In genomic region chr12:65642006-65642695, GRCh38 we compare ENCODE assay signal across 19 cellular contexts.
"Had no signal": no experiment of that assay in that cellular context is flagged by ENCODE, and none has a peak within 500 bp of the region (broad histone marks: within the 10 kb centered on the region; RNA-seq: fewer than 3 reads in every experiment).

No MANE protein-coding gene starts in this region.

- H3K4me3 Mint-ChIP-seq: activated CD4-positive, alpha-beta T cell treated with anti-CD3 and anti-CD28 coated beads, Interleukin-2, amount 10 ng/mL, durations not matched to agents 7 days and 5 days; activated naive CD8-positive, alpha-beta T cell treated with anti-CD3 and anti-CD28 coated beads, Interleukin-2, amount 10 ng/mL, durations not matched to agents 7 days and 5 days; activated T-helper 1 cell treated with anti-CD3 and anti-CD28 coated beads, Interleukin-12 subunit alpha, Interleukin-12 subunit beta, Interleukin-2, Interleukin-4 antibody, amounts not matched to agents 30 ng/mL and 10 ng/mL and 1 ng/mL, durations not matched to agents 14 hours and 24 hours and 36 hours; endodermal cell; T-helper 2 cell treated with Interferon-gamma antibody and Interleukin-4, amounts not matched to agents 5 μg/mL and 100 μg/mL, for 36 hours had no signal

- H3K4me3 ChIP-seq: prostate gland, skin epidermis, transverse colon had no signal

- DNase-seq: activated CD4-positive, alpha-beta T cell treated with anti-CD3 and anti-CD28 coated beads, Interleukin-2, amount 10 ng/mL, durations not matched to agents 7 days and 5 days; activated CD4-positive, CD25-positive, alpha-beta regulatory T cell; activated naive CD4-positive, alpha-beta T cell; activated naive CD8-positive, alpha-beta T cell treated with anti-CD3 and anti-CD28 coated beads, Interleukin-2, amount 10 ng/mL, durations not matched to agents 7 days and 5 days; brain microvascular endothelial cell; endodermal cell; erythroblast; hypothalamus; kidney glomerular epithelial cell; left ventricle myocardium superior; right cardiac atrium; stimulated activated CD4-positive, alpha-beta T cell treated with anti-CD3 and anti-CD28 coated beads, Interleukin-4, amount 100 ng/mL, for 24 hours; stimulated activated naive CD4-positive, alpha-beta T cell; substantia nigra; transverse colon had no signal

- H3K27me3 ChIP-seq: brain microvascular endothelial cell, transverse colon had no signal

- H3K27ac ChIP-seq: prostate gland, skin epidermis, transverse colon had no signal

- ATAC-seq: left ventricle myocardium superior, right cardiac atrium had no signal

- H3K9me3 ChIP-seq: prostate gland, transverse colon had no signal

- H3K36me3 ChIP-seq: brain microvascular endothelial cell, prostate gland, transverse colon had no signal

- H3K4me1 ChIP-seq: prostate gland, transverse colon had no signal

- H3K4me1 Mint-ChIP-seq: activated CD4-positive, alpha-beta T cell treated with anti-CD3 and anti-CD28 coated beads, Interleukin-2, amount 10 ng/mL, durations not matched to agents 7 days and 5 days; activated naive CD8-positive, alpha-beta T cell treated with anti-CD3 and anti-CD28 coated beads, Interleukin-2, amount 10 ng/mL, durations not matched to agents 7 days and 5 days had no signal

- H3K9me3 Mint-ChIP-seq: activated T-helper 1 cell treated with anti-CD3 and anti-CD28 coated beads, Interleukin-12 subunit alpha, Interleukin-12 subunit beta, Interleukin-2, Interleukin-4 antibody, amounts not matched to agents 30 ng/mL and 10 ng/mL and 1 ng/mL, durations not matched to agents 14 hours and 24 hours and 36 hours; endodermal cell; T-helper 2 cell treated with Interferon-gamma antibody and Interleukin-4, amounts not matched to agents 5 μg/mL and 100 μg/mL, for 36 hours had no signal

- H3K36me3 Mint-ChIP-seq: activated naive CD8-positive, alpha-beta T cell treated with anti-CD3 and anti-CD28 coated beads, Interleukin-2, amount 10 ng/mL, durations not matched to agents 7 days and 5 days had no signal
